31 cellular contexts compared by ENCODE assay signal in genomic region chr13:49429061-49429460, GRCh38.
"Had no signal": no experiment of that assay in that cellular context is flagged by ENCODE, and none has a peak within 500 bp of the region (broad histone marks: within the 10 kb centered on the region; RNA-seq: fewer than 3 reads in every experiment).

No MANE protein-coding gene starts in this region.

- H3K27me3 ChIP-seq: adrenal gland, body of pancreas, brain microvascular endothelial cell, breast epithelium had no signal

- ATAC-seq: activated CD8-positive, alpha-beta T cell treated with anti-CD3 and anti-CD28 coated beads for 36 hours; activated naive CD4-positive, alpha-beta T cell treated with anti-CD3 and anti-CD28 coated beads, Interleukin-2, amount 50 U/mL, for 72 hours; activated T-cell treated with anti-CD3 and anti-CD28 coated beads, Interleukin-2, amount 50 U/mL, for 4 hours; activated T-cell treated with anti-CD3 and anti-CD28 coated beads, Interleukin-2, amount 50 U/mL, for 72 hours; activated T-helper 17 cell treated with anti-CD3 and anti-CD28 coated beads, Interleukin-2, amount 50 U/mL, for 72 hours; body of pancreas had no signal

- H3K4me3 ChIP-seq: adrenal gland, body of pancreas, breast epithelium had no signal

- DNase-seq: activated B cell treated with CpG ODN at 0.5 μM for 24 hours; activated CD4-positive, alpha-beta memory T cell treated with anti-CD3 and anti-CD28 coated beads for 36 hours; activated CD4-positive, alpha-beta T cell treated with anti-CD3 and anti-CD28 coated beads for 4 hours; activated CD4-positive, alpha-beta T cell treated with anti-CD3 and anti-CD28 coated beads, Interleukin-2, amount 10 ng/mL, durations not matched to agents 24 days and 14 days; activated CD4-positive, alpha-beta T cell treated with anti-CD3 and anti-CD28 coated beads, Interleukin-2, amount 50 U/mL, for 1 hour; activated CD4-positive, alpha-beta T cell treated with anti-CD3 and anti-CD28 coated beads, Interleukin-2, amount 50 U/mL, for 4 hours; activated CD4-positive, CD25-positive, alpha-beta regulatory T cell treated with anti-CD3 and anti-CD28 coated beads, Interleukin-2, amount 50 U/mL, for 72 hours; activated CD8-positive, alpha-beta memory T cell treated with anti-CD3 and anti-CD28 coated beads, Interleukin-2, amount 50 U/mL, for 4 hours; activated CD8-positive, alpha-beta T cell treated with anti-CD3 and anti-CD28 coated beads for 36 hours; activated effector memory CD4-positive, alpha-beta T cell treated with anti-CD3 and anti-CD28 coated beads, Interleukin-2, amount 50 U/mL, for 16 hours; activated gamma-delta T cell treated with Interleukin-2 at 50 U/mL for 16 hours; activated naive CD4-positive, alpha-beta T cell; activated naive CD4-positive, alpha-beta T cell treated with anti-CD3 and anti-CD28 coated beads for 36 hours; activated naive CD4-positive, alpha-beta T cell treated with anti-CD3 and anti-CD28 coated beads, Interleukin-2, amount 50 U/mL, for 16 hours; activated naive CD8-positive, alpha-beta T cell treated with anti-CD3 and anti-CD28 coated beads for 36 hours; activated T-cell treated with anti-CD3 and anti-CD28 coated beads for 4 hours; activated T-cell treated with anti-CD3 and anti-CD28 coated beads, Interleukin-2, amount 50 U/mL, for 1 hour; activated T-cell treated with anti-CD3 and anti-CD28 coated beads, Interleukin-2, amount 50 U/mL, for 4 hours; activated T-cell treated with anti-CD3 and anti-CD28 coated beads, Interleukin-2, amount 50 U/mL, for 72 hours; adrenal gland; amniotic stem cell; aorta; body of pancreas; brain microvascular endothelial cell; central memory CD4-positive, alpha-beta T cell; T-helper 2 cell; T-helper 9 cell had no signal

- H3K9me3 ChIP-seq: adrenal gland, body of pancreas, breast epithelium had no signal

- H3K27ac ChIP-seq: adrenal gland, body of pancreas, brain microvascular endothelial cell, breast epithelium, VCaP had no signal

- H3K4me1 ChIP-seq: adrenal gland, body of pancreas, breast epithelium had no signal

- H3K36me3 ChIP-seq: adrenal gland, brain microvascular endothelial cell had no signal
